In the genomic region with DNA sequence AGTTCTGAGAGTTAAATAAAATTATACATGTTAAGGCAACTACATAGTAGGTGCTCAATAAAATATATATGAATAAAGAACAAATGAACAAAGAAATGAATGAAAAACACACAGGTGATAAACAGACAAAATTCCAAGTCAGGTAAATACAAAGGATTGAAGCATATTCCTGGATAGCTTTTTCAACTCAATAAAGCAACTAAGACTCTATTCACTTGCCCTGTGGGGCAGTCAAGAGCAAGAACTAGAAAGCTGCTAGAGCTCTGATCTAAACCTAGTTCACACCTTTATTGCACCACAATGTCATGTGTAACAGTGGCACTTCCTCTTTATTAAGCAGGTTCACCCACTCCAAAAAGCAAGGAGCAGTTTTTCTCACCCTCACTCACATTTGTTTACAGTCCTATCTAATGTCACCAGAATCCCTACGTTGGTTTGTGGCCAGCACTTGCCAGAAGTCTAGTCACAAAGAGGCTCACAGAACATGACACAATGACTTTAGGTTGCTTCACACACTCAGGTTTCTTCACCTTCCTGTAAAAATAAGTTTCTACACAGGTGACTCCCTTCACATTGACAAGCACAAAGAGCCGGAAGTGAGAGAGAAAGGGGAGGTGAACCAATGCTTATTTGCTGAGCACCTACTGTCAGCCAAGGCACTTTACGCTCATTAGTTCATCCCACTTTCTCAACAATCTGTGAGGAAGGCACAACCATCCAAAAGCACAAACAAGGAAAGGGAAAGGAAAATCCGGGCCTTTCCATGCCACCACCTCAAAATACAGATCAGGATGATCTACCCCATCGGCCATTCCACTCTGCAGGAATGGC, we compare ENCODE assay signal across 1 cellular context.
TF ChIP-seq lines count a peak whose summit lies in the region.

No MANE protein-coding gene starts in this region.

TF ChIP-seq in WTC11, 78 proteins besides CTCF, POLR2A, EP300 and RAD21 (continued from another document):
- TF ChIP-seq, protein P1, sequence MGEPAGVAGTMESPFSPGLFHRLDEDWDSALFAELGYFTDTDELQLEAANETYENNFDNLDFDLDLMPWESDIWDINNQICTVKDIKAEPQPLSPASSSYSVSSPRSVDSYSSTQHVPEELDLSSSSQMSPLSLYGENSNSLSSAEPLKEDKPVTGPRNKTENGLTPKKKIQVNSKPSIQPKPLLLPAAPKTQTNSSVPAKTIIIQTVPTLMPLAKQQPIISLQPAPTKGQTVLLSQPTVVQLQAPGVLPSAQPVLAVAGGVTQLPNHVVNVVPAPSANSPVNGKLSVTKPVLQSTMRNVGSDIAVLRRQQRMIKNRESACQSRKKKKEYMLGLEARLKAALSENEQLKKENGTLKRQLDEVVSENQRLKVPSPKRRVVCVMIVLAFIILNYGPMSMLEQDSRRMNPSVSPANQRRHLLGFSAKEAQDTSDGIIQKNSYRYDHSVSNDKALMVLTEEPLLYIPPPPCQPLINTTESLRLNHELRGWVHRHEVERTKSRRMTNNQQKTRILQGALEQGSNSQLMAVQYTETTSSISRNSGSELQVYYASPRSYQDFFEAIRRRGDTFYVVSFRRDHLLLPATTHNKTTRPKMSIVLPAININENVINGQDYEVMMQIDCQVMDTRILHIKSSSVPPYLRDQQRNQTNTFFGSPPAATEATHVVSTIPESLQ (CRISPR knock-in tag; IDR thresholded peaks at IDR 0.05), result no peak
- TF ChIP-seq KAT7 (CRISPR knock-in tag; IDR thresholded peaks at IDR 0.05; ENCODE audit: borderline replicate concordance) (no peak), NR2C2 (CRISPR knock-in tag; IDR thresholded peaks at IDR 0.05) (no peak), ZNF317 (CRISPR knock-in tag; IDR thresholded peaks at IDR 0.05; ENCODE audit: borderline replicate concordance, low read depth) (no peak), TEAD4 (CRISPR knock-in tag; IDR thresholded peaks at IDR 0.05) (no peak), NR1H2 (CRISPR knock-in tag; IDR thresholded peaks at IDR 0.05) (no peak), GRHL2 (CRISPR knock-in tag; IDR thresholded peaks at IDR 0.05; ENCODE audit: insufficient replicate concordance, severe bottlenecking) (no peak), MYBL2 (CRISPR knock-in tag; IDR thresholded peaks at IDR 0.05) (no peak), TEAD1 (CRISPR knock-in tag; IDR thresholded peaks at IDR 0.05) (no peak), ZNF671 (CRISPR knock-in tag; IDR thresholded peaks at IDR 0.05) (no peak), SOX15 (CRISPR knock-in tag; IDR thresholded peaks at IDR 0.05) (no peak)
- TF ChIP-seq, protein P2, sequence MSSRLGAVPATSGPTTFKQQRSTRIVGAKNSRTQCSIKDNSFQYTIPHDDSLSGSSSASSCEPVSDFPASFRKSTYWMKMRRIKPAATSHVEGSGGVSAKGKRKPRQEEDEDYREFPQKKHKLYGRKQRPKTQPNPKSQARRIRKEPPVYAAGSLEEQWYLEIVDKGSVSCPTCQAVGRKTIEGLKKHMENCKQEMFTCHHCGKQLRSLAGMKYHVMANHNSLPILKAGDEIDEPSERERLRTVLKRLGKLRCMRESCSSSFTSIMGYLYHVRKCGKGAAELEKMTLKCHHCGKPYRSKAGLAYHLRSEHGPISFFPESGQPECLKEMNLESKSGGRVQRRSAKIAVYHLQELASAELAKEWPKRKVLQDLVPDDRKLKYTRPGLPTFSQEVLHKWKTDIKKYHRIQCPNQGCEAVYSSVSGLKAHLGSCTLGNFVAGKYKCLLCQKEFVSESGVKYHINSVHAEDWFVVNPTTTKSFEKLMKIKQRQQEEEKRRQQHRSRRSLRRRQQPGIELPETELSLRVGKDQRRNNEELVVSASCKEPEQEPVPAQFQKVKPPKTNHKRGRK (CRISPR knock-in tag; IDR thresholded peaks at IDR 0.05; ENCODE audit: borderline replicate concordance), result no peak
- TF ChIP-seq, protein P3, sequence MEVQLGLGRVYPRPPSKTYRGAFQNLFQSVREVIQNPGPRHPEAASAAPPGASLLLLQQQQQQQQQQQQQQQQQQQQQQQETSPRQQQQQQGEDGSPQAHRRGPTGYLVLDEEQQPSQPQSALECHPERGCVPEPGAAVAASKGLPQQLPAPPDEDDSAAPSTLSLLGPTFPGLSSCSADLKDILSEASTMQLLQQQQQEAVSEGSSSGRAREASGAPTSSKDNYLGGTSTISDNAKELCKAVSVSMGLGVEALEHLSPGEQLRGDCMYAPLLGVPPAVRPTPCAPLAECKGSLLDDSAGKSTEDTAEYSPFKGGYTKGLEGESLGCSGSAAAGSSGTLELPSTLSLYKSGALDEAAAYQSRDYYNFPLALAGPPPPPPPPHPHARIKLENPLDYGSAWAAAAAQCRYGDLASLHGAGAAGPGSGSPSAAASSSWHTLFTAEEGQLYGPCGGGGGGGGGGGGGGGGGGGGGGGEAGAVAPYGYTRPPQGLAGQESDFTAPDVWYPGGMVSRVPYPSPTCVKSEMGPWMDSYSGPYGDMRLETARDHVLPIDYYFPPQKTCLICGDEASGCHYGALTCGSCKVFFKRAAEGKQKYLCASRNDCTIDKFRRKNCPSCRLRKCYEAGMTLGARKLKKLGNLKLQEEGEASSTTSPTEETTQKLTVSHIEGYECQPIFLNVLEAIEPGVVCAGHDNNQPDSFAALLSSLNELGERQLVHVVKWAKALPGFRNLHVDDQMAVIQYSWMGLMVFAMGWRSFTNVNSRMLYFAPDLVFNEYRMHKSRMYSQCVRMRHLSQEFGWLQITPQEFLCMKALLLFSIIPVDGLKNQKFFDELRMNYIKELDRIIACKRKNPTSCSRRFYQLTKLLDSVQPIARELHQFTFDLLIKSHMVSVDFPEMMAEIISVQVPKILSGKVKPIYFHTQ (CRISPR knock-in tag; IDR thresholded peaks at IDR 0.05), result no peak
